Comparison of ENCODE assay signal across 12 cellular contexts in the genomic region with DNA sequence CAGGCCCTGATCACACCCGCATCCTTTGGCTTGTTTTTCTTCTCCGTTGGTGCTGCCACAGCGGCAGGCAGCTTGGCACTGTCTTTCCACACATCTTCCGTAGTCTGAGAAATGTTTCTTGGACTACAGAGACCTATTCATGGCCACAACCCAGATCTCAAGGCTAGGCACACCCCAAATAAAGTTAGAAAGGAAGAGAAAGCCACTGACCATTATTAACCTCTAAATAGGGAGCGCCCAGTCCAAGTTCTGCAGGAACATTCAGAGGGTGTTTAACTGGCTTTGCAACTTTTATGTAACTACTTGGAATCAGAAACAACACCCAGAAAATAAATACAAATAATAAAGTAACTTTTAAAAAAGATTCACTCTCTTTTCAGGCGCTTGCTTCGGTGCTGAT.
DNase-seq lines count a peak whose midpoint lies in the region; ATAC-seq, FAIRE-seq and TF ChIP-seq lines count a peak whose summit lies in the region.
"Had no signal": no experiment of that assay in that cellular context is flagged by ENCODE, and none has a peak within 500 bp of the region (broad histone marks: within the 10 kb centered on the region; RNA-seq: fewer than 3 reads in every experiment).

No MANE protein-coding gene starts in this region.

- H3K36me3 Mint-ChIP-seq in activated CD8-positive, alpha-beta memory T cell treated with anti-CD3 and anti-CD28 coated beads, Interleukin-2, amount 10 ng/mL, durations not matched to agents 7 days and 5 days: peaks cover 74% of the 10 kb centered on the region

- H3K4me3 Mint-ChIP-seq in activated CD8-positive, alpha-beta memory T cell treated with anti-CD3 and anti-CD28 coated beads, Interleukin-2, amount 10 ng/mL, durations not matched to agents 7 days and 5 days: no peak overlapping the region

- FAIRE-seq in H54 (lab: Jason Lieb, UNC): no peak
- FAIRE-seq: G401.6 had no signal

- H3K9me3 ChIP-seq in duodenal mucosa (ENCODE audit: control insufficient read depth in 1 of 2, low read length in 2 of 2): no peaks in the 10 kb centered on the region
- no peaks in the 10 kb centered on the region for H3K9me3 ChIP-seq in muscle layer of duodenum (ENCODE audit: control insufficient read depth in 1 of 2, low read length in 2 of 2)
- H3K9me3 ChIP-seq in tibial nerve: no peaks in the 10 kb centered on the region

- H3K4me1 ChIP-seq in duodenal mucosa (ENCODE audit: control insufficient read depth in 1 of 2, insufficient read depth in 2 of 2, low read length in 2 of 2) (peaks cover 11 to 17% of the 10 kb centered on the region in 2 donors), muscle layer of duodenum (ENCODE audit: control insufficient read depth in 1 of 2, insufficient read depth in 2 of 2, low read length in 2 of 2) (no peaks in the 10 kb centered on the region), tibial nerve (peaks cover 0 to 30% (median 9%) of the 10 kb centered on the region in 4 donors)

- H3K4me3 ChIP-seq in duodenal mucosa (ENCODE audit: low read depth in 1 of 2, low read length in 2 of 2) (no peak overlapping the region), muscle layer of duodenum (ENCODE audit: low read depth in 1 of 2, low read length in 2 of 2) (no peak overlapping the region), tibial nerve (no peak overlapping the region)
- H3K4me3 ChIP-seq: cardiac muscle cell had no signal

- TF ChIP-seq CTCF in tibial nerve (IDR thresholded peaks at IDR 0.05): no peak

- no peaks in the 10 kb centered on the region for H3K27me3 Mint-ChIP-seq in activated CD8-positive, alpha-beta memory T cell treated with anti-CD3 and anti-CD28 coated beads, Interleukin-2, amount 10 ng/mL, durations not matched to agents 7 days and 5 days

- no peak for TF ChIP-seq EP300 in tibial nerve (IDR thresholded peaks at IDR 0.05)

- H3K27ac ChIP-seq in duodenal mucosa (ENCODE audit: low read depth, low read length) (peak overlapping the region; percentile 1), muscle layer of duodenum (ENCODE audit: low read length) (peak overlapping the region; percentile 65), tibial nerve (peak overlapping the region; percentile 30 to 78 (median 64))
- H3K27ac ChIP-seq: cardiac muscle cell had no signal

- H3K9me3 Mint-ChIP-seq in activated CD8-positive, alpha-beta memory T cell treated with anti-CD3 and anti-CD28 coated beads, Interleukin-2, amount 10 ng/mL, durations not matched to agents 7 days and 5 days (ENCODE audit: low read depth): peaks cover 14% of the 10 kb centered on the region

- no peak for ATAC-seq in activated CD8-positive, alpha-beta memory T cell treated with anti-CD3 and anti-CD28 coated beads, Interleukin-2, amount 10 ng/mL, durations not matched to agents 7 days and 5 days
- no peak for ATAC-seq in GM19324 (IDR thresholded peaks at IDR 0.05; ENCODE audit: low FRiP score, unreplicated experiment)

- H3K27ac Mint-ChIP-seq in activated CD8-positive, alpha-beta memory T cell treated with anti-CD3 and anti-CD28 coated beads, Interleukin-2, amount 10 ng/mL, durations not matched to agents 7 days and 5 days: peak overlapping the region; percentile 3

- 80 to 86% methylated on average over 7 of the region's 7 CpGs for WGBS in tibial nerve, 2 donors

- no peak overlapping the region for H3K9ac ChIP-seq in duodenal mucosa (ENCODE audit: low read depth in 1 of 2, low read length in 2 of 2)

- no peak for DNase-seq in activated CD8-positive, alpha-beta memory T cell treated with anti-CD3 and anti-CD28 coated beads, Interleukin-2, amount 10 ng/mL, durations not matched to agents 7 days and 5 days
- no peak for DNase-seq in activated CD8-positive, alpha-beta memory T cell treated with anti-CD3 and anti-CD28 coated beads, Interleukin-2, amount 50 U/mL, for 4 hours
- DNase-seq in tibial nerve (ENCODE audit: low spot score in 2 of 2): no peak
- DNase-seq in stimulated activated CD4-positive, alpha-beta T cell treated with anti-CD3 and anti-CD28 coated beads, Interleukin-12 subunit alpha, Interleukin-12 subunit beta, amount 100 ng/mL, for 4 hours: no peak
- no peak for DNase-seq in H54 (ENCODE audit: insufficient read length, low spot score)
- DNase-seq: NCI-H2171 treated with DMSO at 0.1 percent for 48 hours, SHP77 had no signal

- H3K36me3 ChIP-seq in duodenal mucosa (ENCODE audit: control insufficient read depth in 1 of 2, insufficient read depth in 2 of 2, low read length in 2 of 2): no peaks in the 10 kb centered on the region
- H3K36me3 ChIP-seq in muscle layer of duodenum (ENCODE audit: control insufficient read depth in 1 of 2, insufficient read depth in 2 of 2, low read length in 2 of 2): no peaks in the 10 kb centered on the region
- H3K36me3 ChIP-seq in tibial nerve: no peaks in the 10 kb centered on the region
- H3K36me3 ChIP-seq: cardiac muscle cell had no signal

- peaks cover 55% of the 10 kb centered on the region for H3K4me1 Mint-ChIP-seq in activated CD8-positive, alpha-beta memory T cell treated with anti-CD3 and anti-CD28 coated beads, Interleukin-2, amount 10 ng/mL, durations not matched to agents 7 days and 5 days

- CTCF ChIA-PET in activated CD8-positive, alpha-beta memory T cell treated with anti-CD3 and anti-CD28 coated beads, Interleukin-2, amount 10 ng/mL, durations not matched to agents 7 days and 5 days (lab: Charles Lee): no interaction called here

- H3K27me3 ChIP-seq in duodenal mucosa (ENCODE audit: control insufficient read depth in 1 of 2, insufficient read depth in 2 of 2, low read length in 2 of 2) (no peaks in the 10 kb centered on the region), muscle layer of duodenum (ENCODE audit: low read depth, low read length) (no peaks in the 10 kb centered on the region), tibial nerve (no peaks in the 10 kb centered on the region)
- H3K27me3 ChIP-seq: cardiac muscle cell had no signal

- TF ChIP-seq POLR2A in tibial nerve (IDR thresholded peaks at IDR 0.05): no peak
- TF ChIP-seq POLR2A in H54 (IDR thresholded peaks at IDR 0.05; ENCODE audit: low read depth, low read length): no peak

Comparison
In these comparisons a context has a peak if more than half of its experiments do, and no peak if none do; other contexts are left out.
1. H3K27ac ChIP-seq: peak in every context shown above with its lines; median percentile 65 in muscle layer of duodenum; 64 in tibial nerve; 1 in duodenal mucosa.